Comparison of ENCODE assay signal across 8 cellular contexts in genomic region chr4:185424905-185425599, GRCh38. TPM values are rescaled to one million over a fixed set of nuclear protein-coding genes. Genes with fewer than 3 reads are reported as not detected.
A peak's percentile ranks its signal among the peaks of the same experiment; 100 is the strongest.
DNase-seq lines count a peak whose midpoint lies in the region; ATAC-seq and TF ChIP-seq lines count a peak whose summit lies in the region.

No MANE protein-coding gene starts in this region.

- no peak overlapping the region for H4K5ac ChIP-seq in H9 (ENCODE audit: insufficient read length, low read depth, low read length)

- peak; percentile 59 for ATAC-seq in aorta (ENCODE audit: low FRiP score)
- no peak for ATAC-seq in GM18858 (IDR thresholded peaks at IDR 0.05; ENCODE audit: unreplicated experiment)

- H3K27ac Mint-ChIP-seq in H9 = peak overlapping the region in 2 of 3 experiments; percentile 99 to 100; a peak in 6 of 7 replicates

- no peak overlapping the region for H2AK5ac ChIP-seq in H9 (ENCODE audit: insufficient read length, low read length)

- no peak for TF ChIP-seq CTCF in H9 (conservative IDR thresholded peaks at IDR 0.05)

- H4K8ac ChIP-seq in H9 (replicated peaks; ENCODE audit: insufficient read length, low read depth, low read length) = no peak overlapping the region

- intact Hi-C loops in aorta (cut with DNase I) = loop anchor here (5.0 kb wide), 1 partner anchor 42 kb away; no protein-coding TSS in a partner anchor

- no CpG with 5 or more reads among the region's 12 CpGs for WGBS in H9 (ENCODE audit: extremely low coverage, insufficient read length, low lambda C conversion rate)
- WGBS in mesodermal cell (ENCODE audit: insufficient coverage in 2 of 2), 2 experiments = 21 to 30% methylated on average over 8 to 10 of the region's 12 CpGs
- WGBS in aorta, 2 donors = 11 to 13% methylated on average over 12 of the region's 12 CpGs

- H3K36me3 ChIP-seq in ES-I3 (ENCODE audit: insufficient read depth, low read length) = no peaks in the 10 kb centered on the region
- peaks cover 12% of the 10 kb centered on the region for H3K36me3 ChIP-seq in SJSA1
- H3K36me3 ChIP-seq in effector memory CD4-positive, alpha-beta T cell (ENCODE audit: control insufficient read depth, insufficient read depth, low read length) = no peaks in the 10 kb centered on the region
- H3K36me3 ChIP-seq in mesodermal cell (ENCODE audit: control insufficient read depth, insufficient read depth, low read length) = peaks cover 11% of the 10 kb centered on the region
- no peaks in the 10 kb centered on the region for H3K36me3 ChIP-seq in aorta (ENCODE audit: control insufficient read depth in 1 of 2, insufficient read depth in 2 of 2, low read length in 1 of 2)

- peak overlapping the region; percentile 89 for H3K14ac ChIP-seq in H9 (ENCODE audit: insufficient read depth, low read length)

- no peaks in the 10 kb centered on the region for H4K20me1 ChIP-seq in H9 (ENCODE audit: control insufficient read depth, insufficient read depth, insufficient read length)

- peak overlapping the region; percentile 88 to 92 for H3K4me3 Mint-ChIP-seq in H9

- H2BK15ac ChIP-seq in H9 (ENCODE audit: low read depth, low read length) = no peak overlapping the region

- no peaks in the 10 kb centered on the region for H3K79me2 ChIP-seq in H9 (ENCODE audit: insufficient read depth, low read length)

- DNase-seq in H9 (no peak), SJSA1 (ENCODE audit: low read depth in 1 of 2, low spot score in 2 of 2) (no peak), aorta (no peak)
- no peak for DNase-seq in effector memory CD4-positive, alpha-beta T cell
- DNase-seq in stimulated activated naive CD4-positive, alpha-beta T cell treated with Interleukin-2 at 50 U/mL for 16 hours (lab: John Stamatoyannopoulos, UW) = no peak

- peaks cover 3 to 12% (median 11%) of the 10 kb centered on the region in 3 experiments; a peak in 5 of 7 replicates for H3K36me3 Mint-ChIP-seq in H9 (ENCODE audit: insufficient read depth in 1 of 3, low read depth in 3 of 3)

- H3K4ac ChIP-seq in H9 (ENCODE audit: low read depth, low read length) = no peak overlapping the region

- no peak overlapping the region for H2BK20ac ChIP-seq in H9 (ENCODE audit: low read depth, low read length, poor library complexity, severe bottlenecking)

- H3K27me3 ChIP-seq in H9 (ENCODE audit: insufficient read depth, low read length) (no peaks in the 10 kb centered on the region), SJSA1 (replicated peaks) (no peaks in the 10 kb centered on the region), aorta (ENCODE audit: control insufficient read depth in 1 of 2, insufficient read depth in 2 of 2, low read length in 1 of 2) (no peaks in the 10 kb centered on the region)
- H3K27me3 ChIP-seq in effector memory CD4-positive, alpha-beta T cell (replicated peaks; ENCODE audit: control insufficient read depth, insufficient read depth, low read length, poor library complexity, severe bottlenecking) = no peaks in the 10 kb centered on the region

- H3K4me1 ChIP-seq in ES-I3 (ENCODE audit: insufficient read depth, low read length) (no peaks in the 10 kb centered on the region), H9 (ENCODE audit: insufficient read depth, low read length) (no peaks in the 10 kb centered on the region; the same call in 1 of the 2 replicates), SJSA1 (replicated peaks) (peaks cover 8% of the 10 kb centered on the region), mesodermal cell (ENCODE audit: control insufficient read depth, insufficient read depth, low read length, poor library complexity, severe bottlenecking) (peaks cover 2% of the 10 kb centered on the region), aorta (ENCODE audit: control insufficient read depth in 1 of 2, insufficient read depth in 2 of 2, low read length in 2 of 2) (peaks cover 3 to 4% of the 10 kb centered on the region in 2 donors)
- H3K4me1 ChIP-seq in effector memory CD4-positive, alpha-beta T cell (ENCODE audit: control insufficient read depth, insufficient read depth, low read length, poor library complexity, severe bottlenecking) = peaks cover 10% of the 10 kb centered on the region

- H3K9me3 Mint-ChIP-seq in H9 = no peaks in the 10 kb centered on the region; a peak in 1 of 5 replicates

- H3K23ac ChIP-seq in H9 (ENCODE audit: insufficient read length, low read depth, low read length) = no peak overlapping the region

- H2BK12ac ChIP-seq in H9 (ENCODE audit: insufficient read length, low read depth, low read length) = no peak overlapping the region

- no peak overlapping the region for H2BK5ac ChIP-seq in H9 (ENCODE audit: insufficient read length, low read length)

- no peak overlapping the region for H4K91ac ChIP-seq in H9 (ENCODE audit: insufficient read length, low read depth, low read length)

- H3K27ac ChIP-seq in H9 (ENCODE audit: insufficient read length, low read depth, low read length) (no peak overlapping the region), SJSA1 (peak overlapping the region; percentile 100), mesodermal cell (ENCODE audit: low read depth, low read length, severe bottlenecking) (peak overlapping the region; percentile 100), aorta (ENCODE audit: low read depth in 1 of 2, low read length in 2 of 2) (peak overlapping the region; percentile 73 to 79)
- H3K27ac ChIP-seq in effector memory CD4-positive, alpha-beta T cell (ENCODE audit: insufficient read depth, low read length, poor library complexity, severe bottlenecking) = peak overlapping the region; percentile 99

- H3K56ac ChIP-seq in H9 (ENCODE audit: insufficient read length, low read depth, low read length) = no peak overlapping the region

- H3T11ph ChIP-seq in H9 (ENCODE audit: low read length) = no peak overlapping the region

- H3K4me1 Mint-ChIP-seq in H9 = peaks cover 7 to 9% of the 10 kb centered on the region in 2 experiments

- peaks cover 2% of the 10 kb centered on the region for H3K79me1 ChIP-seq in H9 (ENCODE audit: insufficient read depth, low read depth, low read length, poor library complexity, severe bottlenecking)

- H3K27me3 Mint-ChIP-seq in H9 (ENCODE audit: low read depth) = no peaks in the 10 kb centered on the region

- no peak overlapping the region for H2BK120ac ChIP-seq in H9 (ENCODE audit: low read depth, low read length, poor library complexity, severe bottlenecking)

- H3K4me2 ChIP-seq in H9 (ENCODE audit: insufficient read depth, insufficient read length, low read length) = peak overlapping the region; percentile 52

- peak overlapping the region; percentile 78 for H3K4me3 ChIP-seq in SJSA1
- H3K4me3 ChIP-seq in effector memory CD4-positive, alpha-beta T cell (ENCODE audit: insufficient read depth, low read depth, low read length, poor library complexity, severe bottlenecking) = peak overlapping the region; percentile 78
- peak overlapping the region; percentile 78 for H3K4me3 ChIP-seq in mesodermal cell (ENCODE audit: extremely low read depth, insufficient read depth, low read length, poor library complexity, severe bottlenecking)
- peak overlapping the region; percentile 89 to 92 for H3K4me3 ChIP-seq in aorta (ENCODE audit: low read length in 2 of 2)

- no peak overlapping the region for H2AFZ ChIP-seq in H9 (ENCODE audit: low read length)

- H3K9me3 ChIP-seq in ES-I3 (ENCODE audit: control insufficient read depth, insufficient read depth, low read length) (no peaks in the 10 kb centered on the region), H9 (ENCODE audit: control insufficient read depth, low read depth, low read length) (no peaks in the 10 kb centered on the region), SJSA1 (replicated peaks) (no peaks in the 10 kb centered on the region), mesodermal cell (ENCODE audit: control insufficient read depth, low read length) (no peaks in the 10 kb centered on the region), aorta (ENCODE audit: control insufficient read depth, low read length) (no peaks in the 10 kb centered on the region)
- no peaks in the 10 kb centered on the region for H3K9me3 ChIP-seq in effector memory CD4-positive, alpha-beta T cell (ENCODE audit: control insufficient read depth, low read length)

- peaks cover 5% of the 10 kb centered on the region for H3K23me2 ChIP-seq in H9 (ENCODE audit: insufficient read length, low read depth, low read length, poor library complexity, severe bottlenecking)

- H3K9ac ChIP-seq in ES-I3 (ENCODE audit: low read depth, low read length) (peak overlapping the region; percentile 88), H9 (ENCODE audit: extremely low read depth, insufficient read length, low read length) (peak overlapping the region; percentile 94)

- H3K18ac ChIP-seq in H9 (ENCODE audit: insufficient read length, low read depth, low read length) = peak overlapping the region; percentile 69

RNA-seq across cellular contexts. Expression of gene UFSP2, which starts 0.7 kb away (rescaled TPM):
- total RNA-seq in H9 (2021) = 37.1 and 41.1 TPM in 2 replicates
- 17.1 and 32.1 TPM in 2 replicates for total RNA-seq in SJSA1 (2014; rRNA removed; shearing (Covaris generic))
- 35.2 TPM for polyA plus RNA-seq in mesodermal cell (2013, experiment 1 of 2)
- polyA plus RNA-seq in mesodermal cell (2013, experiment 2 of 2) = 33.0 TPM
- 10 to 100 TPM; 29.5 to 36.1 TPM for total RNA-seq in aorta
- 10 to 100 TPM; 41.3 to 46.5 TPM for polyA plus RNA-seq in aorta

RNA-seq across cellular contexts. Expression of gene ANKRD37, which starts 28.4 kb away (rescaled TPM):
- total RNA-seq in H9 (2021) (3.7 and 5.0 TPM in 2 replicates), aorta (10 to 100 TPM; 22.2 to 38.6 TPM)
- 5.4 and 15.1 TPM in 2 replicates for total RNA-seq in SJSA1 (2014; rRNA removed; shearing (Covaris generic))
- 3.7 TPM for polyA plus RNA-seq in mesodermal cell (2013, experiment 1 of 2)
- 2.0 TPM for polyA plus RNA-seq in mesodermal cell (2013, experiment 2 of 2)
- polyA plus RNA-seq in aorta = 10 to 100 TPM; 18.9 to 40.5 TPM

RNA-seq across cellular contexts. Expression of gene LRP2BP, which starts 29.3 kb away (rescaled TPM):
- total RNA-seq in H9 (2021) (0.20 and 0.46 TPM in 2 replicates), aorta (1 to 10 TPM; 1.8 to 2.8 TPM)
- 0.22 and 0.29 TPM in 2 replicates for total RNA-seq in SJSA1 (2014; rRNA removed; shearing (Covaris generic))
- polyA plus RNA-seq in mesodermal cell (2013, experiment 1 of 2) = 0.48 TPM
- 0.35 TPM for polyA plus RNA-seq in mesodermal cell (2013, experiment 2 of 2)
- polyA plus RNA-seq in aorta = 1 to 10 TPM; 1.1 to 3.4 TPM

RNA-seq across cellular contexts. Expression of gene CCDC110, which starts 46.5 kb away (rescaled TPM):
- total RNA-seq in H9 (2021) (2.3 and 3.8 TPM in 2 replicates), aorta (1 to 10 TPM; 3.0 to 3.8 TPM)
- 0.19 and 0.71 TPM in 2 replicates for total RNA-seq in SJSA1 (2014; rRNA removed; shearing (Covaris generic))
- polyA plus RNA-seq in mesodermal cell (2013, experiment 1 of 2) = 0.66 TPM
- 0.56 TPM for polyA plus RNA-seq in mesodermal cell (2013, experiment 2 of 2)
- polyA plus RNA-seq in aorta = 1 to 10 TPM; 1.5 to 5.3 TPM
